8 cellular contexts compared by ENCODE assay signal in genomic region chr20:18566892-18567738, GRCh38. TPM values are rescaled to one million over a fixed set of nuclear protein-coding genes. Genes with fewer than 3 reads are reported as not detected.
DNase-seq lines count a peak whose midpoint lies in the region; ATAC-seq and TF ChIP-seq lines count a peak whose summit lies in the region.

Gene SMIM26 (plus strand): TSS chr20:18567432. CDS start chr20:18567479, 47 bp downstream.

- intact Hi-C loops in uterus (cut with DNase I; ENCODE audit: low total_unique reads), result no loop called here

- no peaks in the 10 kb centered on the region for H3K9me3 ChIP-seq in right atrium auricular region
- H3K9me3 ChIP-seq in uterus, result no peaks in the 10 kb centered on the region

- peak; percentile 99 for ATAC-seq in GM18498 (IDR thresholded peaks at IDR 0.05; ENCODE audit: unreplicated experiment)
- peak; percentile 99 for ATAC-seq in HG02938 (IDR thresholded peaks at IDR 0.05; ENCODE audit: unreplicated experiment)

- TF ChIP-seq CTCF in right atrium auricular region (IDR thresholded peaks at IDR 0.05) (peak in 1 of 2 donors; percentile 17), uterus (IDR thresholded peaks at IDR 0.05) (no peak)

- H3K27ac ChIP-seq in angular gyrus (ENCODE audit: low read depth, low read length), result peak within 1 kb of the TSS; percentile 80
- peak within 1 kb of the TSS; percentile 80 to 86 for H3K27ac ChIP-seq in right atrium auricular region
- H3K27ac ChIP-seq in uterus, result peak within 1 kb of the TSS; percentile 85 to 90

- H3K27me3 ChIP-seq in right atrium auricular region (no peaks in the 10 kb centered on the region), uterus (no peaks in the 10 kb centered on the region)

- H3K4me1 ChIP-seq in right atrium auricular region (peaks cover 0 to 12% of the 10 kb centered on the region in 2 donors), uterus (no peaks in the 10 kb centered on the region)

- H3K36me3 ChIP-seq in right atrium auricular region, result peaks cover 11% of the 10 kb centered on the region
- H3K36me3 ChIP-seq in uterus, result no peaks in the 10 kb centered on the region

- TF ChIP-seq POLR2A in uterus (IDR thresholded peaks at IDR 0.05), result peak in 1 of 2 donors; percentile 44

- H3K4me3 ChIP-seq in right atrium auricular region (peak within 1 kb of the TSS; percentile 57 to 75), uterus (peak within 1 kb of the TSS; percentile 86)

- DNase-seq in NCI-H187 (lab: John Stamatoyannopoulos, UW) (peak; percentile 69 to 72), T-helper 2 cell (peak; percentile 80 to 97 (median 90)), right atrium auricular region (ENCODE audit: low spot score) (peak; percentile 91), pulmonary artery endothelial cell (ENCODE audit: low read depth, low spot score) (peak; percentile 40), uterus (peak; percentile 92 to 94)

RNA-seq across cellular contexts. Expression of gene SMIM26, which starts in this region (rescaled TPM):
- total RNA-seq in right atrium auricular region, result 100 to 1,000 TPM; 165 to 170 TPM
- total RNA-seq in pulmonary artery endothelial cell, result 40.9 and 114 TPM in 2 replicates
- 100 to 1,000 TPM in 2 of 4 donors, 10 to 100 TPM in 2; 82.4 to 307 (median 183) TPM for total RNA-seq in uterus

Comparison
In these comparisons a context has a peak if more than half of its experiments do, and no peak if none do; other contexts are left out.
1. Peak in every context shown above with its lines: DNase-seq, ATAC-seq, H3K4me3 ChIP-seq and H3K27ac ChIP-seq.
2. DNase-seq: peak in every context shown above with its lines; median percentile 93 in uterus; 91 in right atrium auricular region; 90 in T-helper 2 cell; 70 in NCI-H187; 40 in pulmonary artery endothelial cell.